ENCODE assay signal across 1 cellular context in genomic region chr10:112631501-112632410, GRCh38.
A peak's percentile ranks its signal among the peaks of the same experiment; 100 is the strongest.
TF ChIP-seq lines count a peak whose summit lies in the region.

No MANE protein-coding gene starts in this region.

TF ChIP-seq in HepG2, 621 proteins besides CTCF, POLR2A, EP300 and RAD21 (continued from another document and continues in another):
- TF ChIP-seq ZNF800 (CRISPR knock-in tag; IDR thresholded peaks at IDR 0.05) (no peak), FIP1L1 (IDR thresholded peaks at IDR 0.05; ENCODE audit: borderline replicate concordance, insufficient read depth, low read depth, low read length) (no peak), DBP (CRISPR knock-in tag; IDR thresholded peaks at IDR 0.05; ENCODE audit: not compliant biosample characterization) (no peak), CCDC6 (CRISPR knock-in tag; IDR thresholded peaks at IDR 0.05) (no peak), NFATC3 (CRISPR knock-in tag; IDR thresholded peaks at IDR 0.05) (no peak), BATF2 (CRISPR knock-in tag; IDR thresholded peaks at IDR 0.05) (no peak), NBN (conservative IDR thresholded peaks at IDR 0.05) (no peak), THYN1 (CRISPR knock-in tag; IDR thresholded peaks at IDR 0.05; ENCODE audit: borderline replicate concordance, low read depth) (no peak), TAF1 (CRISPR knock-in tag; IDR thresholded peaks at IDR 0.05) (no peak; the same call in 1 of the 2 replicates), ZBTB37 (CRISPR knock-in tag; IDR thresholded peaks at IDR 0.05) (no peak), ZFP37 (CRISPR knock-in tag; IDR thresholded peaks at IDR 0.05; ENCODE audit: borderline replicate concordance) (0 out of 2 replicates have a peak, but pooled peaks have one; percentile 74), BCLAF1 (IDR thresholded peaks at IDR 0.05) (no peak), ZSCAN29 (CRISPR knock-in tag; conservative IDR thresholded peaks at IDR 0.05) (peak; percentile 67; the same call in 1 of the 2 replicates), ZFP82 (CRISPR knock-in tag; IDR thresholded peaks at IDR 0.05; ENCODE audit: borderline replicate concordance) (no peak), ZSCAN30 (CRISPR knock-in tag; IDR thresholded peaks at IDR 0.05) (no peak), ZNF460 (CRISPR knock-in tag; IDR thresholded peaks at IDR 0.05; ENCODE audit: borderline replicate concordance) (no peak), MTA3 (CRISPR knock-in tag; IDR thresholded peaks at IDR 0.05) (no peak), ZNF781 (CRISPR knock-in tag; IDR thresholded peaks at IDR 0.05; ENCODE audit: borderline replicate concordance, not compliant biosample characterization) (no peak), PLSCR1 (CRISPR knock-in tag; IDR thresholded peaks at IDR 0.05; ENCODE audit: borderline replicate concordance) (no peak), MED1 (CRISPR knock-in tag; IDR thresholded peaks at IDR 0.05) (peak; percentile 94), MTF1 (CRISPR knock-in tag; IDR thresholded peaks at IDR 0.05) (no peak), KLF6 (CRISPR knock-in tag; IDR thresholded peaks at IDR 0.05) (0 out of 2 replicates have a peak, but pooled peaks have one; percentile 52), ZFP91 (CRISPR knock-in tag; IDR thresholded peaks at IDR 0.05; ENCODE audit: borderline replicate concordance) (no peak), FOSL1 (CRISPR knock-in tag; IDR thresholded peaks at IDR 0.05; ENCODE audit: borderline replicate concordance) (peak; percentile 92), ZSCAN25 (CRISPR knock-in tag; IDR thresholded peaks at IDR 0.05) (no peak), AGO2 (optimal IDR thresholded peaks at IDR 0.05; ENCODE audit: low read depth, low read length) (no peak), DPF2 (CRISPR knock-in tag; IDR thresholded peaks at IDR 0.05; ENCODE audit: borderline replicate concordance, low read depth) (peak; percentile 64; the same call in 1 of the 2 replicates), KLF13 (CRISPR knock-in tag; IDR thresholded peaks at IDR 0.05) (no peak), ZNF441 (CRISPR knock-in tag; IDR thresholded peaks at IDR 0.05; ENCODE audit: borderline replicate concordance) (peak; percentile 76), ZNF205 (CRISPR knock-in tag; IDR thresholded peaks at IDR 0.05) (no peak; the same call in 1 of the 2 replicates), PHF20 (CRISPR knock-in tag; IDR thresholded peaks at IDR 0.05) (no peak), ZNF292 (CRISPR knock-in tag; IDR thresholded peaks at IDR 0.05; ENCODE audit: borderline replicate concordance, low read depth) (no peak), YEATS4 (CRISPR knock-in tag; IDR thresholded peaks at IDR 0.05; ENCODE audit: borderline replicate concordance) (no peak), MAFK (conservative IDR thresholded peaks at IDR 0.05 in 1 of 2, IDR thresholded peaks at IDR 0.05 in 1 of 2; ENCODE audit: low read length in 2 of 2) (peak; percentile 90 to 97), POLR2AphosphoS5 (IDR thresholded peaks at IDR 0.05; ENCODE audit: low read depth, low read length) (no peak), NFRKB (IDR thresholded peaks at IDR 0.05) (no peak), ATF7 (IDR thresholded peaks at IDR 0.05) (no peak; the same call in 1 of the 2 replicates), ATF7 (CRISPR knock-in tag; IDR thresholded peaks at IDR 0.05) (no peak), ATRX (CRISPR knock-in tag; IDR thresholded peaks at IDR 0.05; ENCODE audit: borderline replicate concordance) (no peak), ZNF660 (CRISPR knock-in tag; IDR thresholded peaks at IDR 0.05; ENCODE audit: borderline replicate concordance, low read depth) (no peak), ZNF136 (CRISPR knock-in tag; IDR thresholded peaks at IDR 0.05; ENCODE audit: low read depth) (no peak), FOXA1 (IDR thresholded peaks at IDR 0.05) (no peak), FOXA1 (CRISPR knock-in tag; IDR thresholded peaks at IDR 0.05) (peak; percentile 55), ZMAT3 (CRISPR knock-in tag; conservative IDR thresholded peaks at IDR 0.05) (no peak; the same call in 1 of the 2 replicates), LRRFIP1 (CRISPR knock-in tag; conservative IDR thresholded peaks at IDR 0.05) (no peak), BORCS8-MEF2B (CRISPR knock-in tag; IDR thresholded peaks at IDR 0.05) (0 out of 2 replicates have a peak, but pooled peaks have one; percentile 24), SMARCC2 (IDR thresholded peaks at IDR 0.05) (no peak), ZZZ3 (CRISPR knock-in tag; IDR thresholded peaks at IDR 0.05; ENCODE audit: borderline replicate concordance) (no peak; the same call in 1 of the 2 replicates), ZNF343 (CRISPR knock-in tag; IDR thresholded peaks at IDR 0.05) (no peak), IRX3 (CRISPR knock-in tag; IDR thresholded peaks at IDR 0.05; ENCODE audit: borderline replicate concordance, low read depth) (no peak), ZNF121 (CRISPR knock-in tag; IDR thresholded peaks at IDR 0.05) (no peak), HOXD1 (CRISPR knock-in tag; IDR thresholded peaks at IDR 0.05) (no peak), ZNF598 (CRISPR knock-in tag; IDR thresholded peaks at IDR 0.05; ENCODE audit: borderline replicate concordance) (no peak), CHD2 (IDR thresholded peaks at IDR 0.05; ENCODE audit: low read depth, low read length) (no peak), ZNF33A (CRISPR knock-in tag; IDR thresholded peaks at IDR 0.05; ENCODE audit: borderline replicate concordance) (no peak), ZNF232 (CRISPR knock-in tag; IDR thresholded peaks at IDR 0.05; ENCODE audit: borderline replicate concordance) (no peak), ZSCAN12 (CRISPR knock-in tag; IDR thresholded peaks at IDR 0.05) (no peak), BHLHE40 (IDR thresholded peaks at IDR 0.05; ENCODE audit: low read length) (peak; percentile 80), ZNF337 (CRISPR knock-in tag; IDR thresholded peaks at IDR 0.05; ENCODE audit: borderline replicate concordance, low read depth) (no peak), SRSF4 (IDR thresholded peaks at IDR 0.05; ENCODE audit: low read depth, low read length, poor library complexity, severe bottlenecking) (no peak), ZC3H13 (CRISPR knock-in tag; IDR thresholded peaks at IDR 0.05) (no peak), HES4 (CRISPR knock-in tag; IDR thresholded peaks at IDR 0.05; ENCODE audit: borderline replicate concordance) (no peak), CEBPB (IDR thresholded peaks at IDR 0.05; ENCODE audit: borderline replicate concordance, low read depth, low read length) (peak; percentile 96), RFXANK (CRISPR knock-in tag; IDR thresholded peaks at IDR 0.05) (0 out of 2 replicates have a peak, but pooled peaks have one; percentile 38), ZSCAN31 (CRISPR knock-in tag; IDR thresholded peaks at IDR 0.05; ENCODE audit: low read depth) (no peak), ZNF124 (CRISPR knock-in tag; IDR thresholded peaks at IDR 0.05) (no peak), ZNF331 (CRISPR knock-in tag; IDR thresholded peaks at IDR 0.05) (peak; percentile 70), SP5 (CRISPR knock-in tag; IDR thresholded peaks at IDR 0.05; ENCODE audit: borderline replicate concordance, low read depth) (no peak), FOXA3 (CRISPR knock-in tag; IDR thresholded peaks at IDR 0.05) (peak; percentile 86), MED8 (CRISPR knock-in tag; IDR thresholded peaks at IDR 0.05; ENCODE audit: insufficient replicate concordance) (no peak), HMG20A (CRISPR knock-in tag; IDR thresholded peaks at IDR 0.05; ENCODE audit: borderline replicate concordance) (peak; percentile 90), ZNF263 (CRISPR knock-in tag; IDR thresholded peaks at IDR 0.05) (no peak), ZNF766 (CRISPR knock-in tag; IDR thresholded peaks at IDR 0.05; ENCODE audit: borderline replicate concordance) (no peak)
